ENCODE assay signal across 2 cellular contexts in the genomic region with DNA sequence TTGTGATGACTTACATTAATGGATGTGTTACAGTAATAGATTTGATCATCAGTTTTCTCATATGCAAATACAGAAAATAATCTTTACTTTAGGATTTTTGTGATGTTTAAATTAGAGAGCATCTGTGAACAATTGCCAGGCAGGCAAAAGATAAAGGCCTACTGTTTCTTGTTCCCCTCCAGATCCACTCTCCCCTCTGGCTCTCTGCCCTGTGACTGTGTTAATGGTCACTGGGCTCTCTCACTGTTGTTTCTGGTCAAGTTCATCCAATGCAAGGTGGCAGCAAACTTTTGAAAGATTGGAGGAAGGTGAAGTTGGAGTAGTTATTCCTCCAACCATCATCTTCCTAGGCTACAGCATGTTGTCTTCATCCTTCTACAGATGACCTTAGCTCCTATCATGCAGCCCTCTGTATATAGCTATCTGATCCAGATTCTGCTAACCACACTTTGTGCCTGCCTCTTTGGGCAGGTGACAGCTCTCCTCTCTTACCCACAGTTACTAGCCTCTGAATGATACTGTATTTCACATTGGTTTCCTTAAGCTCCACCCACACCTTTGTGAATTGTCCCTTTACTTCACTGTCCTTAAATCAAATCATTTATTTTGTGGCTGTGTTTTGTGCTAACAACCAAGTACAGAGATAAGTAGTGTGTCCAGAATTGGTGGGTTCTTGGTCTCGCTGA.
TF ChIP-seq lines count a peak whose summit lies in the region.

No MANE protein-coding gene starts in this region.

TF ChIP-seq in GM23338, 12 proteins besides CTCF, POLR2A, EP300 and RAD21 (continues in another document):
- TF ChIP-seq STAT1 (IDR thresholded peaks at IDR 0.05; ENCODE audit: unreplicated experiment) (no peak), CREB1 (CRISPR knock-in tag; IDR thresholded peaks at IDR 0.05; ENCODE audit: low read depth) (no peak), JUNB (IDR thresholded peaks at IDR 0.05; ENCODE audit: unreplicated experiment) (no peak), ZNF331 (CRISPR knock-in tag; IDR thresholded peaks at IDR 0.05; ENCODE audit: low read depth) (no peak), EZH2 (IDR thresholded peaks at IDR 0.05; ENCODE audit: low read depth, unreplicated experiment) (no peak), NANOG (IDR thresholded peaks at IDR 0.05; ENCODE audit: borderline replicate concordance) (no peak), ZNF114 (CRISPR knock-in tag; IDR thresholded peaks at IDR 0.05) (no peak), POLR2AphosphoS5 (IDR thresholded peaks at IDR 0.05; ENCODE audit: low read depth) (no peak)
- TF ChIP-seq, protein P1, sequence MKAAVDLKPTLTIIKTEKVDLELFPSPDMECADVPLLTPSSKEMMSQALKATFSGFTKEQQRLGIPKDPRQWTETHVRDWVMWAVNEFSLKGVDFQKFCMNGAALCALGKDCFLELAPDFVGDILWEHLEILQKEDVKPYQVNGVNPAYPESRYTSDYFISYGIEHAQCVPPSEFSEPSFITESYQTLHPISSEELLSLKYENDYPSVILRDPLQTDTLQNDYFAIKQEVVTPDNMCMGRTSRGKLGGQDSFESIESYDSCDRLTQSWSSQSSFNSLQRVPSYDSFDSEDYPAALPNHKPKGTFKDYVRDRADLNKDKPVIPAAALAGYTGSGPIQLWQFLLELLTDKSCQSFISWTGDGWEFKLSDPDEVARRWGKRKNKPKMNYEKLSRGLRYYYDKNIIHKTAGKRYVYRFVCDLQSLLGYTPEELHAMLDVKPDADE (IDR thresholded peaks at IDR 0.05): no peak
- TF ChIP-seq, protein P2, sequence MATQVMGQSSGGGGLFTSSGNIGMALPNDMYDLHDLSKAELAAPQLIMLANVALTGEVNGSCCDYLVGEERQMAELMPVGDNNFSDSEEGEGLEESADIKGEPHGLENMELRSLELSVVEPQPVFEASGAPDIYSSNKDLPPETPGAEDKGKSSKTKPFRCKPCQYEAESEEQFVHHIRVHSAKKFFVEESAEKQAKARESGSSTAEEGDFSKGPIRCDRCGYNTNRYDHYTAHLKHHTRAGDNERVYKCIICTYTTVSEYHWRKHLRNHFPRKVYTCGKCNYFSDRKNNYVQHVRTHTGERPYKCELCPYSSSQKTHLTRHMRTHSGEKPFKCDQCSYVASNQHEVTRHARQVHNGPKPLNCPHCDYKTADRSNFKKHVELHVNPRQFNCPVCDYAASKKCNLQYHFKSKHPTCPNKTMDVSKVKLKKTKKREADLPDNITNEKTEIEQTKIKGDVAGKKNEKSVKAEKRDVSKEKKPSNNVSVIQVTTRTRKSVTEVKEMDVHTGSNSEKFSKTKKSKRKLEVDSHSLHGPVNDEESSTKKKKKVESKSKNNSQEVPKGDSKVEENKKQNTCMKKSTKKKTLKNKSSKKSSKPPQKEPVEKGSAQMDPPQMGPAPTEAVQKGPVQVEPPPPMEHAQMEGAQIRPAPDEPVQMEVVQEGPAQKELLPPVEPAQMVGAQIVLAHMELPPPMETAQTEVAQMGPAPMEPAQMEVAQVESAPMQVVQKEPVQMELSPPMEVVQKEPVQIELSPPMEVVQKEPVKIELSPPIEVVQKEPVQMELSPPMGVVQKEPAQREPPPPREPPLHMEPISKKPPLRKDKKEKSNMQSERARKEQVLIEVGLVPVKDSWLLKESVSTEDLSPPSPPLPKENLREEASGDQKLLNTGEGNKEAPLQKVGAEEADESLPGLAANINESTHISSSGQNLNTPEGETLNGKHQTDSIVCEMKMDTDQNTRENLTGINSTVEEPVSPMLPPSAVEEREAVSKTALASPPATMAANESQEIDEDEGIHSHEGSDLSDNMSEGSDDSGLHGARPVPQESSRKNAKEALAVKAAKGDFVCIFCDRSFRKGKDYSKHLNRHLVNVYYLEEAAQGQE (IDR thresholded peaks at IDR 0.05; ENCODE audit: unreplicated experiment): no peak

TF ChIP-seq in H1, 55 proteins besides CTCF, POLR2A, EP300 and RAD21:
- TF ChIP-seq KDM5A (IDR thresholded peaks at IDR 0.05; ENCODE audit: low read length): no peak
- no peak for TF ChIP-seq CEBPB (IDR thresholded peaks at IDR 0.05; ENCODE audit: low read depth, low read length)
- no peak for TF ChIP-seq SP4 (IDR thresholded peaks at IDR 0.05; ENCODE audit: low read length)
- no peak for TF ChIP-seq SRF (IDR thresholded peaks at IDR 0.05; ENCODE audit: low read depth, low read length)
- TF ChIP-seq SUZ12 (IDR thresholded peaks at IDR 0.05; ENCODE audit: low read length): no peak
- no peak for TF ChIP-seq HDAC6 (IDR thresholded peaks at IDR 0.05; ENCODE audit: low read depth, low read length)
- no peak for TF ChIP-seq SP1 (IDR thresholded peaks at IDR 0.05; ENCODE audit: low read depth, low read length)
- no peak for TF ChIP-seq PHF8 (conservative IDR thresholded peaks at IDR 0.05; ENCODE audit: low read depth, low read length)
- TF ChIP-seq, protein P3, sequence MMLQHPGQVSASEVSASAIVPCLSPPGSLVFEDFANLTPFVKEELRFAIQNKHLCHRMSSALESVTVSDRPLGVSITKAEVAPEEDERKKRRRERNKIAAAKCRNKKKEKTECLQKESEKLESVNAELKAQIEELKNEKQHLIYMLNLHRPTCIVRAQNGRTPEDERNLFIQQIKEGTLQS (IDR thresholded peaks at IDR 0.05; ENCODE audit: insufficient read depth, low read depth, low read length): no peak
- TF ChIP-seq CBX8 (IDR thresholded peaks at IDR 0.05; ENCODE audit: borderline replicate concordance, low read depth, low read length): no peak
- TF ChIP-seq BCL11A (IDR thresholded peaks at IDR 0.05; ENCODE audit: low read depth in 2 of 2, low read length in 2 of 2): no peak
- TF ChIP-seq FOSL1 (IDR thresholded peaks at IDR 0.05; ENCODE audit: insufficient read depth, low read depth, low read length): no peak
- TF ChIP-seq, protein P4, sequence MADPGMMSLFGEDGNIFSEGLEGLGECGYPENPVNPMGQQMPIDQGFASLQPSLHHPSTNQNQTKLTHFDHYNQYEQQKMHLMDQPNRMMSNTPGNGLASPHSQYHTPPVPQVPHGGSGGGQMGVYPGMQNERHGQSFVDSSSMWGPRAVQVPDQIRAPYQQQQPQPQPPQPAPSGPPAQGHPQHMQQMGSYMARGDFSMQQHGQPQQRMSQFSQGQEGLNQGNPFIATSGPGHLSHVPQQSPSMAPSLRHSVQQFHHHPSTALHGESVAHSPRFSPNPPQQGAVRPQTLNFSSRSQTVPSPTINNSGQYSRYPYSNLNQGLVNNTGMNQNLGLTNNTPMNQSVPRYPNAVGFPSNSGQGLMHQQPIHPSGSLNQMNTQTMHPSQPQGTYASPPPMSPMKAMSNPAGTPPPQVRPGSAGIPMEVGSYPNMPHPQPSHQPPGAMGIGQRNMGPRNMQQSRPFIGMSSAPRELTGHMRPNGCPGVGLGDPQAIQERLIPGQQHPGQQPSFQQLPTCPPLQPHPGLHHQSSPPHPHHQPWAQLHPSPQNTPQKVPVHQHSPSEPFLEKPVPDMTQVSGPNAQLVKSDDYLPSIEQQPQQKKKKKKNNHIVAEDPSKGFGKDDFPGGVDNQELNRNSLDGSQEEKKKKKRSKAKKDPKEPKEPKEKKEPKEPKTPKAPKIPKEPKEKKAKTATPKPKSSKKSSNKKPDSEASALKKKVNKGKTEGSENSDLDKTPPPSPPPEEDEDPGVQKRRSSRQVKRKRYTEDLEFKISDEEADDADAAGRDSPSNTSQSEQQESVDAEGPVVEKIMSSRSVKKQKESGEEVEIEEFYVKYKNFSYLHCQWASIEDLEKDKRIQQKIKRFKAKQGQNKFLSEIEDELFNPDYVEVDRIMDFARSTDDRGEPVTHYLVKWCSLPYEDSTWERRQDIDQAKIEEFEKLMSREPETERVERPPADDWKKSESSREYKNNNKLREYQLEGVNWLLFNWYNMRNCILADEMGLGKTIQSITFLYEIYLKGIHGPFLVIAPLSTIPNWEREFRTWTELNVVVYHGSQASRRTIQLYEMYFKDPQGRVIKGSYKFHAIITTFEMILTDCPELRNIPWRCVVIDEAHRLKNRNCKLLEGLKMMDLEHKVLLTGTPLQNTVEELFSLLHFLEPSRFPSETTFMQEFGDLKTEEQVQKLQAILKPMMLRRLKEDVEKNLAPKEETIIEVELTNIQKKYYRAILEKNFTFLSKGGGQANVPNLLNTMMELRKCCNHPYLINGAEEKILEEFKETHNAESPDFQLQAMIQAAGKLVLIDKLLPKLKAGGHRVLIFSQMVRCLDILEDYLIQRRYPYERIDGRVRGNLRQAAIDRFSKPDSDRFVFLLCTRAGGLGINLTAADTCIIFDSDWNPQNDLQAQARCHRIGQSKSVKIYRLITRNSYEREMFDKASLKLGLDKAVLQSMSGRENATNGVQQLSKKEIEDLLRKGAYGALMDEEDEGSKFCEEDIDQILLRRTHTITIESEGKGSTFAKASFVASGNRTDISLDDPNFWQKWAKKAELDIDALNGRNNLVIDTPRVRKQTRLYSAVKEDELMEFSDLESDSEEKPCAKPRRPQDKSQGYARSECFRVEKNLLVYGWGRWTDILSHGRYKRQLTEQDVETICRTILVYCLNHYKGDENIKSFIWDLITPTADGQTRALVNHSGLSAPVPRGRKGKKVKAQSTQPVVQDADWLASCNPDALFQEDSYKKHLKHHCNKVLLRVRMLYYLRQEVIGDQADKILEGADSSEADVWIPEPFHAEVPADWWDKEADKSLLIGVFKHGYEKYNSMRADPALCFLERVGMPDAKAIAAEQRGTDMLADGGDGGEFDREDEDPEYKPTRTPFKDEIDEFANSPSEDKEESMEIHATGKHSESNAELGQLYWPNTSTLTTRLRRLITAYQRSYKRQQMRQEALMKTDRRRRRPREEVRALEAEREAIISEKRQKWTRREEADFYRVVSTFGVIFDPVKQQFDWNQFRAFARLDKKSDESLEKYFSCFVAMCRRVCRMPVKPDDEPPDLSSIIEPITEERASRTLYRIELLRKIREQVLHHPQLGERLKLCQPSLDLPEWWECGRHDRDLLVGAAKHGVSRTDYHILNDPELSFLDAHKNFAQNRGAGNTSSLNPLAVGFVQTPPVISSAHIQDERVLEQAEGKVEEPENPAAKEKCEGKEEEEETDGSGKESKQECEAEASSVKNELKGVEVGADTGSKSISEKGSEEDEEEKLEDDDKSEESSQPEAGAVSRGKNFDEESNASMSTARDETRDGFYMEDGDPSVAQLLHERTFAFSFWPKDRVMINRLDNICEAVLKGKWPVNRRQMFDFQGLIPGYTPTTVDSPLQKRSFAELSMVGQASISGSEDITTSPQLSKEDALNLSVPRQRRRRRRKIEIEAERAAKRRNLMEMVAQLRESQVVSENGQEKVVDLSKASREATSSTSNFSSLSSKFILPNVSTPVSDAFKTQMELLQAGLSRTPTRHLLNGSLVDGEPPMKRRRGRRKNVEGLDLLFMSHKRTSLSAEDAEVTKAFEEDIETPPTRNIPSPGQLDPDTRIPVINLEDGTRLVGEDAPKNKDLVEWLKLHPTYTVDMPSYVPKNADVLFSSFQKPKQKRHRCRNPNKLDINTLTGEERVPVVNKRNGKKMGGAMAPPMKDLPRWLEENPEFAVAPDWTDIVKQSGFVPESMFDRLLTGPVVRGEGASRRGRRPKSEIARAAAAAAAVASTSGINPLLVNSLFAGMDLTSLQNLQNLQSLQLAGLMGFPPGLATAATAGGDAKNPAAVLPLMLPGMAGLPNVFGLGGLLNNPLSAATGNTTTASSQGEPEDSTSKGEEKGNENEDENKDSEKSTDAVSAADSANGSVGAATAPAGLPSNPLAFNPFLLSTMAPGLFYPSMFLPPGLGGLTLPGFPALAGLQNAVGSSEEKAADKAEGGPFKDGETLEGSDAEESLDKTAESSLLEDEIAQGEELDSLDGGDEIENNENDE (IDR thresholded peaks at IDR 0.05; ENCODE audit: insufficient replicate concordance, low read length): no peak
- TF ChIP-seq TEAD4 (IDR thresholded peaks at IDR 0.05; ENCODE audit: low read depth, low read length): no peak
